Comparison of ENCODE assay signal across 22 cellular contexts in genomic region chr20:8877294-8877693, GRCh38.
"Had no signal": no experiment of that assay in that cellular context is flagged by ENCODE, and none has a peak within 500 bp of the region (broad histone marks: within the 10 kb centered on the region; RNA-seq: fewer than 3 reads in every experiment).

No MANE protein-coding gene starts in this region.

- H3K27ac Mint-ChIP-seq: mesothelial cell of epicardium, naive B cell had no signal

- H3K4me3 ChIP-seq: coronary artery, dorsolateral prefrontal cortex, esophagus muscularis mucosa, gastroesophageal sphincter, heart left ventricle, left lung, lower lobe of right lung, mucosa of descending colon had no signal

- H3K36me3 ChIP-seq: left lung, lower lobe of right lung had no signal

- H3K27me3 ChIP-seq: dorsolateral prefrontal cortex, esophagus muscularis mucosa, foreskin keratinocyte, gastroesophageal sphincter, heart left ventricle, left lung had no signal

- H3K9me3 ChIP-seq: esophagus muscularis mucosa, gastroesophageal sphincter, heart left ventricle, left lung, lower lobe of right lung, mucosa of descending colon had no signal

- DNase-seq: dermis blood vessel endothelial cell; dorsolateral prefrontal cortex; effector CD4-positive, alpha-beta T cell; effector memory CD4-positive, alpha-beta T cell; foreskin keratinocyte; heart left ventricle; hippocampal formation; left cardiac atrium; left lung; left ventricle myocardium superior; lower lobe of right lung; mesenchymal stem cell; mucosa of descending colon; naive B cell had no signal

- H3K36me3 Mint-ChIP-seq: naive B cell had no signal

- H3K4me3 Mint-ChIP-seq: mesothelial cell of epicardium, naive B cell had no signal

- FAIRE-seq: colon, endothelial cell of umbilical vein, islet of Langerhans, keratinocyte had no signal

- H3K4me1 Mint-ChIP-seq: naive B cell had no signal

- H3K27me3 Mint-ChIP-seq: naive B cell had no signal

- ATAC-seq: foreskin keratinocyte, gastroesophageal sphincter, heart left ventricle, left cardiac atrium, left lung, left ventricle myocardium superior, lower lobe of right lung had no signal

- H3K4me1 ChIP-seq: foreskin keratinocyte, heart left ventricle, left lung, lower lobe of right lung had no signal

- H3K27ac ChIP-seq: coronary artery, dorsolateral prefrontal cortex, foreskin keratinocyte, heart left ventricle, left lung, lower lobe of right lung had no signal

- H3K9me3 Mint-ChIP-seq: mesothelial cell of epicardium, naive B cell had no signal
